ENCODE assay signal across 26 cellular contexts in genomic region chr18:27008575-27008974, GRCh38.
"Had no signal": no experiment of that assay in that cellular context is flagged by ENCODE, and none has a peak within 500 bp of the region (broad histone marks: within the 10 kb centered on the region; RNA-seq: fewer than 3 reads in every experiment).

No MANE protein-coding gene starts in this region.

- H3K9me3 ChIP-seq: gastrocnemius medialis, prostate gland, right atrium auricular region, stomach, thyroid gland, vagina had no signal

- H3K27ac Mint-ChIP-seq: naive thymus-derived CD4-positive, alpha-beta T cell; nephron progenitor cell had no signal

- H3K4me3 Mint-ChIP-seq: naive thymus-derived CD4-positive, alpha-beta T cell; nephron progenitor cell had no signal

- H3K27me3 ChIP-seq: dorsolateral prefrontal cortex, gastrocnemius medialis, right atrium auricular region, stomach, thyroid gland, vagina had no signal

- H3K36me3 ChIP-seq: gastrocnemius medialis, prostate gland, right atrium auricular region, stomach, thyroid gland, vagina had no signal

- ATAC-seq: esophagus mucosa; gastrocnemius medialis; left lobe of liver; naive thymus-derived CD4-positive, alpha-beta T cell; sciatic nerve had no signal

- H3K4me3 ChIP-seq: dorsolateral prefrontal cortex, gastrocnemius medialis, lung, prostate gland, right atrium auricular region, smooth muscle cell, stomach, thyroid gland, vagina had no signal

- H3K27me3 Mint-ChIP-seq: naive thymus-derived CD4-positive, alpha-beta T cell had no signal

- H3K27ac ChIP-seq: dorsolateral prefrontal cortex, epithelial cell of prostate, gastrocnemius medialis, prostate gland, right atrium auricular region, stomach, thyroid gland, vagina had no signal

- H3K4me1 ChIP-seq: gastrocnemius medialis, prostate gland, right atrium auricular region, stomach, thyroid gland, vagina had no signal

- DNase-seq: dorsolateral prefrontal cortex; effector CD4-positive, alpha-beta T cell; foreskin fibroblast; gastrocnemius medialis; head of caudate nucleus; mesenchymal stem cell; midbrain; naive thymus-derived CD4-positive, alpha-beta T cell; nephron progenitor cell; nucleus accumbens; stimulated activated CD4-positive, alpha-beta T cell treated with anti-CD3 and anti-CD28 coated beads, Interleukin-12 subunit alpha, Interleukin-12 subunit beta, amount 100 ng/mL, for 4 hours; stimulated activated CD4-positive, alpha-beta T cell treated with anti-CD3 and anti-CD28 coated beads, Interleukin-1b, Interleukin-23, amount 100 ng/mL, for 48 hours; stimulated activated CD4-positive, alpha-beta T cell treated with anti-CD3 and anti-CD28 coated beads, Interleukin-4, amount 100 ng/mL, for 1 hour; stimulated activated CD8-positive, alpha-beta memory T cell treated with anti-CD3 and anti-CD28 coated beads, Interleukin-4, amount 100 ng/mL, for 48 hours; stimulated activated naive CD4-positive, alpha-beta T cell treated with Interleukin-2 at 50 U/mL for 16 hours; stomach; thyroid gland had no signal

- H3K36me3 Mint-ChIP-seq: naive thymus-derived CD4-positive, alpha-beta T cell had no signal
